1 cellular context compared by ENCODE assay signal in genomic region chr16:75647138-75647491, GRCh38.
TF ChIP-seq lines count a peak whose summit lies in the region.

No MANE protein-coding gene starts in this region.

TF ChIP-seq in K562, 482 proteins besides CTCF, POLR2A, EP300 and RAD21 (continued from another document):
- TF ChIP-seq AFF1 (IDR thresholded peaks at IDR 0.05; ENCODE audit: low read depth in 1 of 2, partially characterized antibody in 2 of 2) (no peak), ZNF717 (CRISPR knock-in tag; IDR thresholded peaks at IDR 0.05) (no peak), ELF4 (CRISPR knock-in tag; IDR thresholded peaks at IDR 0.05) (no peak), E2F4 (CRISPR knock-in tag; IDR thresholded peaks at IDR 0.05; ENCODE audit: low read depth) (no peak), KDM1A (IDR thresholded peaks at IDR 0.05) (no peak), ILK (tag; IDR thresholded peaks at IDR 0.05; ENCODE audit: borderline replicate concordance, low read depth) (no peak), HDAC2 (IDR thresholded peaks at IDR 0.05) (0 out of 2 replicates have a peak, but pooled peaks have one; percentile 8), FOXJ2 (tag; IDR thresholded peaks at IDR 0.05) (no peak)
- TF ChIP-seq, protein P1, sequence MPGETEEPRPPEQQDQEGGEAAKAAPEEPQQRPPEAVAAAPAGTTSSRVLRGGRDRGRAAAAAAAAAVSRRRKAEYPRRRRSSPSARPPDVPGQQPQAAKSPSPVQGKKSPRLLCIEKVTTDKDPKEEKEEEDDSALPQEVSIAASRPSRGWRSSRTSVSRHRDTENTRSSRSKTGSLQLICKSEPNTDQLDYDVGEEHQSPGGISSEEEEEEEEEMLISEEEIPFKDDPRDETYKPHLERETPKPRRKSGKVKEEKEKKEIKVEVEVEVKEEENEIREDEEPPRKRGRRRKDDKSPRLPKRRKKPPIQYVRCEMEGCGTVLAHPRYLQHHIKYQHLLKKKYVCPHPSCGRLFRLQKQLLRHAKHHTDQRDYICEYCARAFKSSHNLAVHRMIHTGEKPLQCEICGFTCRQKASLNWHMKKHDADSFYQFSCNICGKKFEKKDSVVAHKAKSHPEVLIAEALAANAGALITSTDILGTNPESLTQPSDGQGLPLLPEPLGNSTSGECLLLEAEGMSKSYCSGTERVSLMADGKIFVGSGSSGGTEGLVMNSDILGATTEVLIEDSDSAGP (CRISPR knock-in tag; IDR thresholded peaks at IDR 0.05), result no peak
- TF ChIP-seq, protein P2, sequence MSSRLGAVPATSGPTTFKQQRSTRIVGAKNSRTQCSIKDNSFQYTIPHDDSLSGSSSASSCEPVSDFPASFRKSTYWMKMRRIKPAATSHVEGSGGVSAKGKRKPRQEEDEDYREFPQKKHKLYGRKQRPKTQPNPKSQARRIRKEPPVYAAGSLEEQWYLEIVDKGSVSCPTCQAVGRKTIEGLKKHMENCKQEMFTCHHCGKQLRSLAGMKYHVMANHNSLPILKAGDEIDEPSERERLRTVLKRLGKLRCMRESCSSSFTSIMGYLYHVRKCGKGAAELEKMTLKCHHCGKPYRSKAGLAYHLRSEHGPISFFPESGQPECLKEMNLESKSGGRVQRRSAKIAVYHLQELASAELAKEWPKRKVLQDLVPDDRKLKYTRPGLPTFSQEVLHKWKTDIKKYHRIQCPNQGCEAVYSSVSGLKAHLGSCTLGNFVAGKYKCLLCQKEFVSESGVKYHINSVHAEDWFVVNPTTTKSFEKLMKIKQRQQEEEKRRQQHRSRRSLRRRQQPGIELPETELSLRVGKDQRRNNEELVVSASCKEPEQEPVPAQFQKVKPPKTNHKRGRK (tag; IDR thresholded peaks at IDR 0.05), result no peak
